ENCODE assay signal across 21 cellular contexts in genomic region chr3:136152963-136153362, GRCh38. TPM values are rescaled to one million over a fixed set of nuclear protein-coding genes. Genes with fewer than 3 reads are reported as not detected.
DNase-seq lines count a peak whose midpoint lies in the region; ATAC-seq, FAIRE-seq and TF ChIP-seq lines count a peak whose summit lies in the region.
"Had no signal": no experiment of that assay in that cellular context is flagged by ENCODE, and none has a peak within 500 bp of the region (broad histone marks: within the 10 kb centered on the region; RNA-seq: fewer than 3 reads in every experiment).

No MANE protein-coding gene starts in this region.

- H3K36me3 Mint-ChIP-seq in CD8-positive, alpha-beta T cell = peaks cover 64% of the 10 kb centered on the region
- H3K36me3 Mint-ChIP-seq in activated CD4-positive, alpha-beta memory T cell treated with anti-CD3 and anti-CD28 coated beads, Interleukin-2, amount 10 ng/mL, durations not matched to agents 7 days and 5 days (ENCODE audit: low read depth) = peaks cover 52% of the 10 kb centered on the region

- no peak overlapping the region for H3K4me3 ChIP-seq in A673 (ENCODE audit: low read depth, low read length, poor library complexity, severe bottlenecking)
- H3K4me3 ChIP-seq in CD8-positive, alpha-beta T cell (ENCODE audit: low read depth, low read length) = no peak overlapping the region
- H3K4me3 ChIP-seq: psoas muscle, transverse colon had no signal

- H3K27ac ChIP-seq in A673 (ENCODE audit: low read depth, low read length, poor library complexity, severe bottlenecking) = peak overlapping the region; percentile 2
- no peak overlapping the region for H3K27ac ChIP-seq in CD8-positive, alpha-beta T cell (ENCODE audit: low read depth, low read length)
- H3K27ac ChIP-seq: HL-60, psoas muscle, transverse colon had no signal

- H3K4me1 ChIP-seq in A673 (ENCODE audit: insufficient read depth, low read length, poor library complexity, severe bottlenecking) = peaks cover 26% of the 10 kb centered on the region
- H3K4me1 ChIP-seq in CD8-positive, alpha-beta T cell (ENCODE audit: insufficient read depth, low read length) = peaks cover 33% of the 10 kb centered on the region

- no peak for FAIRE-seq in frontal cortex (lab: Jason Lieb, UNC)
- FAIRE-seq: TTC549 had no signal

- TF ChIP-seq CTCF in A673 (conservative IDR thresholded peaks at IDR 0.05; ENCODE audit: low read depth, low read length) = no peak
- no peak for TF ChIP-seq CTCF in CD8-positive, alpha-beta T cell (IDR thresholded peaks at IDR 0.05)

- H3K27ac Mint-ChIP-seq in CD8-positive, alpha-beta T cell = peak overlapping the region; percentile 68
- peak overlapping the region; percentile 9 for H3K27ac Mint-ChIP-seq in activated CD4-positive, alpha-beta memory T cell treated with anti-CD3 and anti-CD28 coated beads, Interleukin-2, amount 10 ng/mL, durations not matched to agents 7 days and 5 days

- no peak for ATAC-seq in CD8-positive, alpha-beta T cell
- ATAC-seq in left lobe of liver (peak; percentile 32), HG02798 (IDR thresholded peaks at IDR 0.05; ENCODE audit: poor library complexity, unreplicated experiment) (no peak)
- ATAC-seq: psoas muscle, Right ventricle myocardium inferior had no signal

- no TSS peak for BruUV-seq in A673 (replicated peaks; lab: Mats Ljungman, UMichigan)

- intact Hi-C loops in A673 (cut with micrococcal nuclease; ENCODE audit: unreplicated experiment) = no loop called here
- intact Hi-C loops in CD8-positive, alpha-beta T cell (cut with DNase I, micrococcal nuclease) = loop anchor here (2.0 to 5.0 kb wide), 2 partner anchors 40 to 99 kb away; partner anchors contain the start of gene PCCB (in 1 of the 2)

- H3K4me1 Mint-ChIP-seq in CD8-positive, alpha-beta T cell (ENCODE audit: low read depth) = peaks cover 78% of the 10 kb centered on the region
- peaks cover 49% of the 10 kb centered on the region for H3K4me1 Mint-ChIP-seq in activated CD4-positive, alpha-beta memory T cell treated with anti-CD3 and anti-CD28 coated beads, Interleukin-2, amount 10 ng/mL, durations not matched to agents 7 days and 5 days

- no peaks in the 10 kb centered on the region for H3K27me3 Mint-ChIP-seq in CD8-positive, alpha-beta T cell (ENCODE audit: low read depth)
- no peaks in the 10 kb centered on the region for H3K27me3 Mint-ChIP-seq in activated CD4-positive, alpha-beta memory T cell treated with anti-CD3 and anti-CD28 coated beads, Interleukin-2, amount 10 ng/mL, durations not matched to agents 7 days and 5 days

- no peak for DNase-seq in A673 (ENCODE audit: low spot score)
- DNase-seq in CD8-positive, alpha-beta T cell = no peak
- DNase-seq in activated CD4-positive, alpha-beta memory T cell treated with anti-CD3 and anti-CD28 coated beads, Interleukin-2, amount 10 ng/mL, durations not matched to agents 7 days and 5 days = no peak
- no peak for DNase-seq in left lobe of liver (ENCODE audit: low spot score)
- DNase-seq in frontal cortex (ENCODE audit: low spot score in 2 of 2) = no peak
- no peak for DNase-seq in NCI-H524 (lab: John Stamatoyannopoulos, UW)
- no peak for DNase-seq in D341Med (ENCODE audit: low spot score)
- DNase-seq: activated CD4-positive, alpha-beta T cell treated with anti-CD3 and anti-CD28 coated beads for 4 hours; activated naive CD4-positive, alpha-beta T cell treated with anti-CD3 and anti-CD28 coated beads, Interleukin-2, amount 50 U/mL, for 16 hours; Caco-2; effector memory CD4-positive, alpha-beta T cell; NCI-H1436; NCI-H524 treated with DMSO at 0.1 percent for 48 hours; psoas muscle; stimulated activated CD4-positive, alpha-beta T cell treated with anti-CD3 and anti-CD28 coated beads, Interleukin-1b, Interleukin-23, amount 100 ng/mL, for 48 hours; stimulated activated naive CD4-positive, alpha-beta T cell treated with Interleukin-2 at 50 U/mL for 16 hours; transverse colon had no signal

- peaks cover 13% of the 10 kb centered on the region for H3K36me3 ChIP-seq in A673 (ENCODE audit: insufficient read depth, low read length, poor library complexity, severe bottlenecking)
- peaks cover 21% of the 10 kb centered on the region for H3K36me3 ChIP-seq in CD8-positive, alpha-beta T cell (ENCODE audit: insufficient read depth, low read length)

- no peak overlapping the region for H3K4me3 Mint-ChIP-seq in CD8-positive, alpha-beta T cell
- no peak overlapping the region for H3K4me3 Mint-ChIP-seq in activated CD4-positive, alpha-beta memory T cell treated with anti-CD3 and anti-CD28 coated beads, Interleukin-2, amount 10 ng/mL, durations not matched to agents 7 days and 5 days

- H3K27me3 ChIP-seq in A673 (replicated peaks; ENCODE audit: insufficient read depth, low read depth, low read length, poor library complexity) = no peaks in the 10 kb centered on the region
- H3K27me3 ChIP-seq in CD8-positive, alpha-beta T cell (ENCODE audit: insufficient read depth, low read length) = no peaks in the 10 kb centered on the region
- H3K27me3 ChIP-seq: transverse colon had no signal

- no peaks in the 10 kb centered on the region for H3K9me3 Mint-ChIP-seq in CD8-positive, alpha-beta T cell
- no peaks in the 10 kb centered on the region for H3K9me3 Mint-ChIP-seq in activated CD4-positive, alpha-beta memory T cell treated with anti-CD3 and anti-CD28 coated beads, Interleukin-2, amount 10 ng/mL, durations not matched to agents 7 days and 5 days

- CTCF ChIA-PET in A673 (lab: Charles Lee) = no interaction called here
- CTCF ChIA-PET in CD8-positive, alpha-beta T cell (lab: Charles Lee) = no interaction called here
- CTCF ChIA-PET in activated CD4-positive, alpha-beta memory T cell treated with anti-CD3 and anti-CD28 coated beads, Interleukin-2, amount 10 ng/mL, durations not matched to agents 7 days and 5 days (lab: Charles Lee) = no interaction called here

- POLR2A ChIA-PET in A673 (lab: Charles Lee; ENCODE audit: low non-redundant PET) = no interaction called here
- POLR2A ChIA-PET in CD8-positive, alpha-beta T cell (lab: Charles Lee) = no interaction called here
- POLR2A ChIA-PET in activated CD4-positive, alpha-beta memory T cell treated with anti-CD3 and anti-CD28 coated beads, Interleukin-2, amount 10 ng/mL, durations not matched to agents 7 days and 5 days (lab: Charles Lee) = no interaction called here

- H3K9me3 ChIP-seq in A673 (ENCODE audit: low read depth, low read length, poor library complexity, severe bottlenecking) = no peaks in the 10 kb centered on the region
- no peaks in the 10 kb centered on the region for H3K9me3 ChIP-seq in CD8-positive, alpha-beta T cell (ENCODE audit: low read length)
- H3K9me3 ChIP-seq: Caco-2, psoas muscle, transverse colon had no signal

RNA-seq across cellular contexts. Expression of gene MSL2, which starts 43.2 kb away (rescaled TPM):
- total RNA-seq in A673 (2021) = 37.9 and 38.1 TPM in 2 replicates
- total RNA-seq in CD8-positive, alpha-beta T cell = 100 to 1,000 TPM; 195 to 203 TPM
- 10 to 100 TPM; 57.4 to 63.9 TPM for total RNA-seq in activated CD4-positive, alpha-beta memory T cell treated with anti-CD3 and anti-CD28 coated beads, Interleukin-2, amount 10 ng/mL, durations not matched to agents 7 days and 5 days
- total RNA-seq in left lobe of liver = 14.5 TPM
- 23.6 TPM for total RNA-seq in frontal cortex
